Comparison of ENCODE assay signal across 8 cellular contexts in genomic region chr11:119030029-119030328, GRCh38. TPM values are rescaled to one million over a fixed set of nuclear protein-coding genes. Genes with fewer than 3 reads are reported as not detected.
DNase-seq lines count a peak whose midpoint lies in the region; ATAC-seq, FAIRE-seq and TF ChIP-seq lines count a peak whose summit lies in the region.

No MANE protein-coding gene starts in this region.

- H3K36me3 Mint-ChIP-seq in chondrocyte (ENCODE audit: low read depth) = peaks cover 3% of the 10 kb centered on the region
- peaks cover 0 to 9% (median 0%) of the 10 kb centered on the region in 3 donors for H3K36me3 Mint-ChIP-seq in naive thymus-derived CD8-positive, alpha-beta T cell

- ATAC-seq in A549 = peak in 1 of 2 experiments; percentile 28; a peak in 4 of 6 replicates
- ATAC-seq in GM19455 (IDR thresholded peaks at IDR 0.05; ENCODE audit: unreplicated experiment) = peak; percentile 21
- peak; percentile 1 to 6 for ATAC-seq in naive thymus-derived CD8-positive, alpha-beta T cell

- H3K27ac Mint-ChIP-seq in chondrocyte (ENCODE audit: unreplicated experiment) = peak overlapping the region; percentile 8
- H3K27ac Mint-ChIP-seq in naive thymus-derived CD8-positive, alpha-beta T cell = peak overlapping the region in 9 of 10 donors; percentile 20 to 95 (median 80)

- TF ChIP-seq CTCF in A549 (IDR thresholded peaks at IDR 0.05) = no peak
- TF ChIP-seq CTCF in chondrocyte (IDR thresholded peaks at IDR 0.05) = no peak

- peak overlapping the region; percentile 97 for H3K4me2 ChIP-seq in A549

- H3K9me3 ChIP-seq in A549 (no peaks in the 10 kb centered on the region), HUES6 (ENCODE audit: control insufficient read depth, insufficient read depth, low read depth, low read length) (no peaks in the 10 kb centered on the region)

- H3K27me3 ChIP-seq in HUES6 (ENCODE audit: control insufficient read depth, insufficient read depth, low read length) = no peaks in the 10 kb centered on the region

- H3K4me1 ChIP-seq in A549 (peaks cover 12% of the 10 kb centered on the region), HUES6 (ENCODE audit: control insufficient read depth, insufficient read depth, low read length) (peaks cover 17% of the 10 kb centered on the region)

- DNase-seq in A549 (ENCODE audit: low read depth in 1 of 2, low spot score in 1 of 2) = no peak
- no peak for DNase-seq in chondrocyte (ENCODE audit: low spot score)
- DNase-seq in naive thymus-derived CD8-positive, alpha-beta T cell = peak in 3 of 10 donors; percentile 8 to 64 (median 15)
- DNase-seq in NCI-H1105 (lab: John Stamatoyannopoulos, UW) = no peak
- DNase-seq in NCI-H446 (lab: John Stamatoyannopoulos, UW) = no peak
- no peak for DNase-seq in occipital lobe (lab: John Stamatoyannopoulos, UW)

- no peaks in the 10 kb centered on the region for H3K27me3 Mint-ChIP-seq in chondrocyte (ENCODE audit: low read depth)
- no peaks in the 10 kb centered on the region for H3K27me3 Mint-ChIP-seq in naive thymus-derived CD8-positive, alpha-beta T cell

- TF ChIP-seq EP300 in A549 (IDR thresholded peaks at IDR 0.05) = no peak

- TF ChIP-seq POLR2A in A549 (IDR thresholded peaks at IDR 0.05; ENCODE audit: low read length) = no peak

- CTCF ChIA-PET in A549 (lab: Yijun Ruan, JAX) = interaction anchor here (1.1 to 2.4 kb wide), 5 partner anchors 8 to 20 kb away, joined by 3 to 10 read pairs (median 8); partner anchors contain the start of genes RPS25 and TRAPPC4

- peaks cover 42% of the 10 kb centered on the region for H3K36me3 ChIP-seq in HUES6 (ENCODE audit: control insufficient read depth, insufficient read depth, low read length)

- peak overlapping the region; percentile 76 for H3K4me3 Mint-ChIP-seq in chondrocyte (ENCODE audit: unreplicated experiment)
- H3K4me3 Mint-ChIP-seq in naive thymus-derived CD8-positive, alpha-beta T cell = peak overlapping the region; percentile 76 to 94 (median 90)

- H3K27ac ChIP-seq in A549 (peak overlapping the region; percentile 82 to 92), HUES6 (ENCODE audit: low read depth, low read length) (no peak overlapping the region; the same call in 1 of the 2 replicates)

- peak overlapping the region; percentile 84 for H3K9ac ChIP-seq in HUES6 (ENCODE audit: low read length)

- no peaks in the 10 kb centered on the region for H3K9me3 Mint-ChIP-seq in chondrocyte (ENCODE audit: low read depth)
- no peaks in the 10 kb centered on the region for H3K9me3 Mint-ChIP-seq in naive thymus-derived CD8-positive, alpha-beta T cell

- POLR2A ChIA-PET in A549 (lab: Yijun Ruan, JAX) = no interaction called here
- POLR2A ChIA-PET in naive thymus-derived CD8-positive, alpha-beta T cell (lab: Charles Lee) = interaction anchor here (0.6 to 5.8 kb wide), 9 partner anchors 11 to 91 kb away, joined by 3 to 82 read pairs (median 6); partner anchors contain the start of genes CENATAC, HINFP, HMBS and RPS25

- no peak for FAIRE-seq in A549 (lab: Jason Lieb, UNC)

- TF ChIP-seq RAD21 in A549 (conservative IDR thresholded peaks at IDR 0.05 in 1 of 2, IDR thresholded peaks at IDR 0.05 in 1 of 2) = no peak

- peak overlapping the region; percentile 85 for H3K4me3 ChIP-seq in A549
- H3K4me3 ChIP-seq in HUES6 (ENCODE audit: low read depth, low read length) = peak overlapping the region; percentile 96

- H3K4me1 Mint-ChIP-seq in chondrocyte (ENCODE audit: low read depth) = peaks cover 14% of the 10 kb centered on the region
- H3K4me1 Mint-ChIP-seq in naive thymus-derived CD8-positive, alpha-beta T cell = peaks cover 20 to 26% (median 22%) of the 10 kb centered on the region in 4 donors

- no CpG with 5 or more reads among the region's 13 CpGs for WGBS in A549 (ENCODE audit: missing lambda C conversion rate)

TF ChIP-seq in A549, 52 proteins besides CTCF, POLR2A, EP300 and RAD21:
- TF ChIP-seq ZSCAN20 (CRISPR knock-in tag; IDR thresholded peaks at IDR 0.05) (no peak), CBX8 (IDR thresholded peaks at IDR 0.05) (no peak), GATA3 (IDR thresholded peaks at IDR 0.05; ENCODE audit: borderline replicate concordance) (no peak), JUN (IDR thresholded peaks at IDR 0.05) (no peak), NFE2L2 (conservative IDR thresholded peaks at IDR 0.05; ENCODE audit: low read length) (no peak), ATOH8 (CRISPR knock-in tag; IDR thresholded peaks at IDR 0.05; ENCODE audit: low read depth) (no peak), BHLHE40 (IDR thresholded peaks at IDR 0.05; ENCODE audit: low read depth, low read length) (no peak), HOXB13 (CRISPR knock-in tag; IDR thresholded peaks at IDR 0.05; ENCODE audit: low read depth) (no peak), HEYL (CRISPR knock-in tag; IDR thresholded peaks at IDR 0.05) (no peak), NR3C1 (IDR thresholded peaks at IDR 0.05) (no peak), HOXB5 (CRISPR knock-in tag; IDR thresholded peaks at IDR 0.05) (no peak), RCOR1 (IDR thresholded peaks at IDR 0.05; ENCODE audit: low read depth, low read length) (no peak), FOSL2 (IDR thresholded peaks at IDR 0.05) (no peak), FOSL2 (CRISPR knock-in tag; IDR thresholded peaks at IDR 0.05) (no peak), MAX (IDR thresholded peaks at IDR 0.05) (no peak), SREBF2 (IDR thresholded peaks at IDR 0.05) (no peak)

RNA-seq across cellular contexts. Expression of gene SLC37A4, which starts 0.7 kb away (rescaled TPM):
- polyA plus RNA-seq in A549 (2011; rRNA removed) = 21.2 and 22.8 TPM in 2 replicates
- polyA plus RNA-seq in A549 (2012; cell fraction: cytosol; rRNA removed) = 15.9 and 20.1 TPM in 2 replicates
- 42.8 and 46.0 TPM in 2 replicates for polyA plus RNA-seq in A549 (2012; cell fraction: nucleus; rRNA removed)
- 12.7 to 15.5 TPM (median 14.0 TPM) in 3 replicates for polyA plus RNA-seq in A549 (2017; fragmentation: RNase III; extraction: RNeasy Plus Mini Kit Qiagen cat#74134 plus additional on column Dnase treatment)
- polyA minus RNA-seq in A549 (2011; rRNA and poly(A)+ RNA removed) = 26.0 and 30.3 TPM in 2 replicates
- total RNA-seq in chondrocyte = 13.6 to 15.6 TPM (median 13.9 TPM) in 3 replicates
- total RNA-seq in naive thymus-derived CD8-positive, alpha-beta T cell = 10 to 100 TPM; 15.3 to 17.1 TPM
- 10 to 100 TPM in 2 of 3 donors, 1 to 10 TPM in 1; 9.7 to 12.8 (median 12.1) TPM for polyA plus RNA-seq in naive thymus-derived CD8-positive, alpha-beta T cell
- 9.5 TPM for total RNA-seq in occipital lobe

RNA-seq across cellular contexts. Expression of gene TRAPPC4, which starts 11.4 kb away (rescaled TPM):
- polyA plus RNA-seq in A549 (2011; rRNA removed) (77.7 and 90.0 TPM in 2 replicates), A549 (2017; fragmentation: RNase III; extraction: RNeasy Plus Mini Kit Qiagen cat#74134 plus additional on column Dnase treatment) (61.7 to 72.8 TPM (median 71.6 TPM) in 3 replicates)
- 116 and 173 TPM in 2 replicates for polyA plus RNA-seq in A549 (2012; cell fraction: cytosol; rRNA removed)
- 75.2 and 94.8 TPM in 2 replicates for polyA plus RNA-seq in A549 (2012; cell fraction: nucleus; rRNA removed)
- 46.0 and 53.7 TPM in 2 replicates for polyA minus RNA-seq in A549 (2011; rRNA and poly(A)+ RNA removed)
- total RNA-seq in chondrocyte (73.0 to 78.8 TPM (median 75.0 TPM) in 3 replicates), occipital lobe (63.9 TPM)
- 100 to 1,000 TPM; 100 to 109 TPM for total RNA-seq in naive thymus-derived CD8-positive, alpha-beta T cell
- polyA plus RNA-seq in naive thymus-derived CD8-positive, alpha-beta T cell = 10 to 100 TPM; 73.0 to 97.6 (median 86.1) TPM

RNA-seq across cellular contexts. Expression of gene RPS25, which starts 11.8 kb away (rescaled TPM):
- 644 and 844 TPM in 2 replicates for polyA plus RNA-seq in A549 (2011; rRNA removed)
- 630 and 875 TPM in 2 replicates for polyA plus RNA-seq in A549 (2012; cell fraction: cytosol; rRNA removed)
- 132 and 205 TPM in 2 replicates for polyA plus RNA-seq in A549 (2012; cell fraction: nucleus; rRNA removed)
- polyA plus RNA-seq in A549 (2017; fragmentation: RNase III; extraction: RNeasy Plus Mini Kit Qiagen cat#74134 plus additional on column Dnase treatment) = 1,476 to 1,567 TPM (median 1,517 TPM) in 3 replicates
- 39.1 and 56.7 TPM in 2 replicates for polyA minus RNA-seq in A549 (2011; rRNA and poly(A)+ RNA removed)
- total RNA-seq in chondrocyte = 600 to 777 TPM (median 609 TPM) in 3 replicates
- total RNA-seq in naive thymus-derived CD8-positive, alpha-beta T cell = 1,000 to 10,000 TPM; 2,469 to 2,482 TPM
- 1,000 to 10,000 TPM; 5,252 to 6,742 (median 6,279) TPM for polyA plus RNA-seq in naive thymus-derived CD8-positive, alpha-beta T cell
- total RNA-seq in occipital lobe = 705 TPM

RNA-seq across cellular contexts. Expression of gene HYOU1, which starts 27.0 kb away (rescaled TPM):
- polyA plus RNA-seq in A549 (2011; rRNA removed) (83.1 and 116 TPM in 2 replicates), A549 (2017; fragmentation: RNase III; extraction: RNeasy Plus Mini Kit Qiagen cat#74134 plus additional on column Dnase treatment) (38.0 to 44.8 TPM (median 42.1 TPM) in 3 replicates)
- 40.0 and 46.4 TPM in 2 replicates for polyA plus RNA-seq in A549 (2012; cell fraction: cytosol; rRNA removed)
- 97.5 and 104 TPM in 2 replicates for polyA plus RNA-seq in A549 (2012; cell fraction: nucleus; rRNA removed)
- polyA minus RNA-seq in A549 (2011; rRNA and poly(A)+ RNA removed) = 100 and 116 TPM in 2 replicates
- total RNA-seq in chondrocyte (213 to 227 TPM (median 214 TPM) in 3 replicates), occipital lobe (37.0 TPM)
- total RNA-seq in naive thymus-derived CD8-positive, alpha-beta T cell = 10 to 100 TPM; 65.1 to 69.6 TPM
- polyA plus RNA-seq in naive thymus-derived CD8-positive, alpha-beta T cell = 10 to 100 TPM; 14.1 to 17.1 (median 15.8) TPM

RNA-seq across cellular contexts. Expression of gene CENATAC, which starts 32.0 kb away (rescaled TPM):
- 14.8 and 20.2 TPM in 2 replicates for polyA plus RNA-seq in A549 (2011; rRNA removed)
- polyA plus RNA-seq in A549 (2012; cell fraction: cytosol; rRNA removed) = 11.6 and 12.5 TPM in 2 replicates
- polyA plus RNA-seq in A549 (2012; cell fraction: nucleus; rRNA removed) = 51.4 and 75.0 TPM in 2 replicates
- polyA plus RNA-seq in A549 (2017; fragmentation: RNase III; extraction: RNeasy Plus Mini Kit Qiagen cat#74134 plus additional on column Dnase treatment) = 11.1 to 14.8 TPM (median 12.4 TPM) in 3 replicates
- polyA minus RNA-seq in A549 (2011; rRNA and poly(A)+ RNA removed) = 6.6 and 7.7 TPM in 2 replicates
- 16.6 to 30.0 TPM (median 16.7 TPM) in 3 replicates for total RNA-seq in chondrocyte
- total RNA-seq in naive thymus-derived CD8-positive, alpha-beta T cell = 100 to 1,000 TPM; 141 to 144 TPM
- 1 to 10 TPM; 6.1 to 9.1 (median 8.7) TPM for polyA plus RNA-seq in naive thymus-derived CD8-positive, alpha-beta T cell
- 31.0 TPM for total RNA-seq in occipital lobe
